ENCODE assay signal across 1 cellular context in the genomic region with DNA sequence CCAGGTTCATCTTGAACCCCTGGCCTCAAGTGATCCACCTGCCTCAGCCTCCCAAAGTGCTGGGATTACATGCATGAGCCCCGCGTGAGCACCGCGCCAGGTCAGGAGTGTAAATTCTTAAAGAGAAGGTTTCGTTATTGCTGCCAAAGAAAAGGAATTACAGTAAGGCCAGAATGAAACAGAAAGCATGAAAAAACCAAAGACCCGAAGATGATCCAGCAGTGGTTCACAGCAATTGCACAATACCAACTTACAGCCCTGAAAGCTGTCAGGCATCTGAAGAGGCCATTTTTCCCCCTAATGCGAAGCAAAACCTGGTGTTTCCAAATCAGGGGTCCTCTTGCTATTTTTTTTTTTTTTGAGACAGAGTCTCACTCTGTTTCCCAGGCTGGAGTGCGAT.
TF ChIP-seq lines count a peak whose summit lies in the region.

No MANE protein-coding gene starts in this region.

TF ChIP-seq in WTC11, 78 proteins besides CTCF, POLR2A, EP300 and RAD21 (continued from another document):
- TF ChIP-seq, protein P1, sequence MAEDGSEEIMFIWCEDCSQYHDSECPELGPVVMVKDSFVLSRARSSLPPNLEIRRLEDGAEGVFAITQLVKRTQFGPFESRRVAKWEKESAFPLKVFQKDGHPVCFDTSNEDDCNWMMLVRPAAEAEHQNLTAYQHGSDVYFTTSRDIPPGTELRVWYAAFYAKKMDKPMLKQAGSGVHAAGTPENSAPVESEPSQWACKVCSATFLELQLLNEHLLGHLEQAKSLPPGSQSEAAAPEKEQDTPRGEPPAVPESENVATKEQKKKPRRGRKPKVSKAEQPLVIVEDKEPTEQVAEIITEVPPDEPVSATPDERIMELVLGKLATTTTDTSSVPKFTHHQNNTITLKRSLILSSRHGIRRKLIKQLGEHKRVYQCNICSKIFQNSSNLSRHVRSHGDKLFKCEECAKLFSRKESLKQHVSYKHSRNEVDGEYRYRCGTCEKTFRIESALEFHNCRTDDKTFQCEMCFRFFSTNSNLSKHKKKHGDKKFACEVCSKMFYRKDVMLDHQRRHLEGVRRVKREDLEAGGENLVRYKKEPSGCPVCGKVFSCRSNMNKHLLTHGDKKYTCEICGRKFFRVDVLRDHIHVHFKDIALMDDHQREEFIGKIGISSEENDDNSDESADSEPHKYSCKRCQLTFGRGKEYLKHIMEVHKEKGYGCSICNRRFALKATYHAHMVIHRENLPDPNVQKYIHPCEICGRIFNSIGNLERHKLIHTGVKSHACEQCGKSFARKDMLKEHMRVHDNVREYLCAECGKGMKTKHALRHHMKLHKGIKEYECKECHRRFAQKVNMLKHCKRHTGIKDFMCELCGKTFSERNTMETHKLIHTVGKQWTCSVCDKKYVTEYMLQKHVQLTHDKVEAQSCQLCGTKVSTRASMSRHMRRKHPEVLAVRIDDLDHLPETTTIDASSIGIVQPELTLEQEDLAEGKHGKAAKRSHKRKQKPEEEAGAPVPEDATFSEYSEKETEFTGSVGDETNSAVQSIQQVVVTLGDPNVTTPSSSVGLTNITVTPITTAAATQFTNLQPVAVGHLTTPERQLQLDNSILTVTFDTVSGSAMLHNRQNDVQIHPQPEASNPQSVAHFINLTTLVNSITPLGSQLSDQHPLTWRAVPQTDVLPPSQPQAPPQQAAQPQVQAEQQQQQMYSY (CRISPR knock-in tag; IDR thresholded peaks at IDR 0.05) = no peak
- no peak for TF ChIP-seq CREM (CRISPR knock-in tag; IDR thresholded peaks at IDR 0.05)
- TF ChIP-seq, protein P2, sequence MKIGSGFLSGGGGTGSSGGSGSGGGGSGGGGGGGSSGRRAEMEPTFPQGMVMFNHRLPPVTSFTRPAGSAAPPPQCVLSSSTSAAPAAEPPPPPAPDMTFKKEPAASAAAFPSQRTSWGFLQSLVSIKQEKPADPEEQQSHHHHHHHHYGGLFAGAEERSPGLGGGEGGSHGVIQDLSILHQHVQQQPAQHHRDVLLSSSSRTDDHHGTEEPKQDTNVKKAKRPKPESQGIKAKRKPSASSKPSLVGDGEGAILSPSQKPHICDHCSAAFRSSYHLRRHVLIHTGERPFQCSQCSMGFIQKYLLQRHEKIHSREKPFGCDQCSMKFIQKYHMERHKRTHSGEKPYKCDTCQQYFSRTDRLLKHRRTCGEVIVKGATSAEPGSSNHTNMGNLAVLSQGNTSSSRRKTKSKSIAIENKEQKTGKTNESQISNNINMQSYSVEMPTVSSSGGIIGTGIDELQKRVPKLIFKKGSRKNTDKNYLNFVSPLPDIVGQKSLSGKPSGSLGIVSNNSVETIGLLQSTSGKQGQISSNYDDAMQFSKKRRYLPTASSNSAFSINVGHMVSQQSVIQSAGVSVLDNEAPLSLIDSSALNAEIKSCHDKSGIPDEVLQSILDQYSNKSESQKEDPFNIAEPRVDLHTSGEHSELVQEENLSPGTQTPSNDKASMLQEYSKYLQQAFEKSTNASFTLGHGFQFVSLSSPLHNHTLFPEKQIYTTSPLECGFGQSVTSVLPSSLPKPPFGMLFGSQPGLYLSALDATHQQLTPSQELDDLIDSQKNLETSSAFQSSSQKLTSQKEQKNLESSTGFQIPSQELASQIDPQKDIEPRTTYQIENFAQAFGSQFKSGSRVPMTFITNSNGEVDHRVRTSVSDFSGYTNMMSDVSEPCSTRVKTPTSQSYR (CRISPR knock-in tag; IDR thresholded peaks at IDR 0.05) = no peak
- TF ChIP-seq, protein P3, sequence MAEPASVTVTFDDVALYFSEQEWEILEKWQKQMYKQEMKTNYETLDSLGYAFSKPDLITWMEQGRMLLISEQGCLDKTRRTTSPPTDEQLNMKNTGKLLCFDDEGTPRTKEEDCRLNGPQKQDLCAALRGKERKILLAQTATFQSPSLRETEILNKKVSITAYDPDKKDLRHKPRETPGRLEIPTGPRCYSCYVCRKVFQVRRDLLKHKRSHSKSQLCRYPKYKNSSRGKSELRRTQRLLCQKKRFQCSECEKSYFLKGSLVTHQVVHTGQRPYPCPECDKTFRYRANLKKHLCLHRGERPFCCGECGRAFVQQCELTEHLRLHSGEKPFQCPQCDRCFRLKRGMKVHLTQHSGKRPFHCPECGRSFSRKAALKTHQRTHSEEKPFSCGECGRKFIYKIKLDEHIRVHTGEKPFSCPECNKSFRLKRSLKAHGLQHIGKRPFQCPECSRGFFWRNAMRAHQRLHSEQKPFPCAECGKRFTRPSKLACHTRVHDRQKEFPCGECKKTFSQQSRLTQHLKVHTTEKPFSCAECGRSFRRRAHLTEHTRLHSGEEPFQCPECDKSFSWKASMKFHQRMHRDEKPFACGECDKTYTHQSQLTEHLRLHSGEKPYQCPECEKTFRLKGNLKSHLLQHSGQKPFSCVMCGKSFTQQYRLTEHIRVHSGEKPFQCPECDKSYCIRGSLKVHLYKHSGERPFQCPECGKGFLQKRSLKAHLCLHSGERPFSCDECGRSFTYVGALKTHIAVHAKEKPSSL (CRISPR knock-in tag; conservative IDR thresholded peaks at IDR 0.05) = no peak
- TF ChIP-seq ELF4 (CRISPR knock-in tag; IDR thresholded peaks at IDR 0.05; ENCODE audit: low read depth) = no peak
- no peak for TF ChIP-seq JUN (CRISPR knock-in tag; IDR thresholded peaks at IDR 0.05)
- no peak for TF ChIP-seq ZNF671 (CRISPR knock-in tag; IDR thresholded peaks at IDR 0.05)
- TF ChIP-seq SMAD4 (CRISPR knock-in tag; IDR thresholded peaks at IDR 0.05) = no peak
- TF ChIP-seq, protein P4, sequence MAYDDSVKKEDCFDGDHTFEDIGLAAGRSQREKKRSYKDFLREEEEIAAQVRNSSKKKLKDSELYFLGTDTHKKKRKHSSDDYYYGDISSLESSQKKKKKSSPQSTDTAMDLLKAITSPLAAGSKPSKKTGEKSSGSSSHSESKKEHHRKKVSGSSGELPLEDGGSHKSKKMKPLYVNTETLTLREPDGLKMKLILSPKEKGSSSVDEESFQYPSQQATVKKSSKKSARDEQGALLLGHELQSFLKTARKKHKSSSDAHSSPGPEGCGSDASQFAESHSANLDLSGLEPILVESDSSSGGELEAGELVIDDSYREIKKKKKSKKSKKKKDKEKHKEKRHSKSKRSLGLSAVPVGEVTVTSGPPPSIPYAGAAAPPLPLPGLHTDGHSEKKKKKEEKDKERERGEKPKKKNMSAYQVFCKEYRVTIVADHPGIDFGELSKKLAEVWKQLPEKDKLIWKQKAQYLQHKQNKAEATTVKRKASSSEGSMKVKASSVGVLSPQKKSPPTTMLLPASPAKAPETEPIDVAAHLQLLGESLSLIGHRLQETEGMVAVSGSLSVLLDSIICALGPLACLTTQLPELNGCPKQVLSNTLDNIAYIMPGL (CRISPR knock-in tag; IDR thresholded peaks at IDR 0.05) = no peak
- TF ChIP-seq, protein P5, sequence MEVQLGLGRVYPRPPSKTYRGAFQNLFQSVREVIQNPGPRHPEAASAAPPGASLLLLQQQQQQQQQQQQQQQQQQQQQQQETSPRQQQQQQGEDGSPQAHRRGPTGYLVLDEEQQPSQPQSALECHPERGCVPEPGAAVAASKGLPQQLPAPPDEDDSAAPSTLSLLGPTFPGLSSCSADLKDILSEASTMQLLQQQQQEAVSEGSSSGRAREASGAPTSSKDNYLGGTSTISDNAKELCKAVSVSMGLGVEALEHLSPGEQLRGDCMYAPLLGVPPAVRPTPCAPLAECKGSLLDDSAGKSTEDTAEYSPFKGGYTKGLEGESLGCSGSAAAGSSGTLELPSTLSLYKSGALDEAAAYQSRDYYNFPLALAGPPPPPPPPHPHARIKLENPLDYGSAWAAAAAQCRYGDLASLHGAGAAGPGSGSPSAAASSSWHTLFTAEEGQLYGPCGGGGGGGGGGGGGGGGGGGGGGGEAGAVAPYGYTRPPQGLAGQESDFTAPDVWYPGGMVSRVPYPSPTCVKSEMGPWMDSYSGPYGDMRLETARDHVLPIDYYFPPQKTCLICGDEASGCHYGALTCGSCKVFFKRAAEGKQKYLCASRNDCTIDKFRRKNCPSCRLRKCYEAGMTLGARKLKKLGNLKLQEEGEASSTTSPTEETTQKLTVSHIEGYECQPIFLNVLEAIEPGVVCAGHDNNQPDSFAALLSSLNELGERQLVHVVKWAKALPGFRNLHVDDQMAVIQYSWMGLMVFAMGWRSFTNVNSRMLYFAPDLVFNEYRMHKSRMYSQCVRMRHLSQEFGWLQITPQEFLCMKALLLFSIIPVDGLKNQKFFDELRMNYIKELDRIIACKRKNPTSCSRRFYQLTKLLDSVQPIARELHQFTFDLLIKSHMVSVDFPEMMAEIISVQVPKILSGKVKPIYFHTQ (CRISPR knock-in tag; IDR thresholded peaks at IDR 0.05) = no peak
TF ChIP-seq in WTC11: peak in this region for 0.
